8 cellular contexts compared by ENCODE assay signal in the genomic region with DNA sequence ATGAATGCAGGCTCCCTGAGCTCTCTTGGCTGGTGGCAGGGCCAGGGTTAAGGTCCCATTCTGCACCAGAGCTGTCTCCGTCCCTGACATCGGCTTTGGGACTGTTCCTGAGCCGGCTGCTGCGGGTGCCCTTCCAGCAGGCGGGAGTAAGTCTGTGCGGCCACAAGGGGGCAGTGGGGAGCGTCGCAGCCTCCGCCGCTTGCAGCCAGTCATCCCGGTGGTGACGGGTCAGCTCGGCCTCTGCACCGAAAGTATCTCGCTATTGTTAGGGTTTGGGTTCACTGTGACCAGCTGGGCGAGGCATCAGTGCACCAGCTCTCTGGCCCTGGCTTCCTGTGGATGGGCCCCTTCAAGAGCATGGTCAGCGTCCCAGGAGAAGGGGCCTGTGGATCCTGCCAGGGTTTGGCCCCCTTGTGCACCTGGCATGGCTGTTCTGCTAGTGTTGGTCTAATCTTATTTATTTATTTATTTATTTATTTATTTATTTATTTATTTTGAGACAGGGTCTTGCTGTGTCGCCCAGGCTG. TPM values are rescaled to one million over a fixed set of nuclear protein-coding genes. Genes with fewer than 3 reads are reported as not detected.
DNase-seq lines count a peak whose midpoint lies in the region; ATAC-seq lines count a peak whose summit lies in the region.

No MANE protein-coding gene starts in this region.

- no peaks in the 10 kb centered on the region for H3F3A ChIP-seq in GM23248 (ENCODE audit: insufficient read depth)

- in situ Hi-C loops in GM23248 (cut with MboI), result no loop called here

- peaks cover 6% of the 10 kb centered on the region for H3K36me3 Mint-ChIP-seq in activated CD8-positive, alpha-beta T cell treated with anti-CD3 and anti-CD28 coated beads, Interleukin-2, amount 10 ng/mL, durations not matched to agents 7 days and 5 days (ENCODE audit: low read depth)

- H3K4me3 Mint-ChIP-seq in activated CD8-positive, alpha-beta T cell treated with anti-CD3 and anti-CD28 coated beads, Interleukin-2, amount 10 ng/mL, durations not matched to agents 7 days and 5 days, result no peak overlapping the region

- peak overlapping the region; percentile 39; the same call in 1 of the 2 replicates for H3K4me3 ChIP-seq in GM23248

- H3K36me3 ChIP-seq in GM23248 (ENCODE audit: low read depth), result no peaks in the 10 kb centered on the region

- no peaks in the 10 kb centered on the region for H3K27me3 Mint-ChIP-seq in activated CD8-positive, alpha-beta T cell treated with anti-CD3 and anti-CD28 coated beads, Interleukin-2, amount 10 ng/mL, durations not matched to agents 7 days and 5 days (ENCODE audit: low read depth)

- H3K9me3 Mint-ChIP-seq in activated CD8-positive, alpha-beta T cell treated with anti-CD3 and anti-CD28 coated beads, Interleukin-2, amount 10 ng/mL, durations not matched to agents 7 days and 5 days (ENCODE audit: insufficient read depth), result no peaks in the 10 kb centered on the region

- H3K79me2 ChIP-seq in GM23248 (ENCODE audit: insufficient read depth), result no peaks in the 10 kb centered on the region

- H3K4me1 ChIP-seq in GM23248 (ENCODE audit: insufficient read depth), result no peaks in the 10 kb centered on the region; the same call in 1 of the 2 replicates

- H4K20me1 ChIP-seq in GM23248 (ENCODE audit: insufficient read depth), result no peaks in the 10 kb centered on the region

- no peak overlapping the region; the same call in 1 of the 2 replicates for H3K27ac ChIP-seq in GM23248

- H3K4me2 ChIP-seq in GM23248 (ENCODE audit: unreplicated experiment), result peak overlapping the region; percentile 74

- 9 to 10% methylated on average over 18 of the region's 18 CpGs for WGBS in GM23248 (ENCODE audit: low coverage in 1 of 2, low lambda C conversion rate in 2 of 2, missing lambda C conversion rate in 2 of 2), 2 experiments

- H3K9me2 ChIP-seq in GM23248 (ENCODE audit: insufficient read depth), result no peaks in the 10 kb centered on the region

- H3K27me3 ChIP-seq in GM23248 (replicated peaks; ENCODE audit: insufficient read depth), result no peaks in the 10 kb centered on the region

- H3K4me1 Mint-ChIP-seq in activated CD8-positive, alpha-beta T cell treated with anti-CD3 and anti-CD28 coated beads, Interleukin-2, amount 10 ng/mL, durations not matched to agents 7 days and 5 days (ENCODE audit: low read depth), result peaks cover 39% of the 10 kb centered on the region

- peak overlapping the region; percentile 69 for H3K27ac Mint-ChIP-seq in activated CD8-positive, alpha-beta T cell treated with anti-CD3 and anti-CD28 coated beads, Interleukin-2, amount 10 ng/mL, durations not matched to agents 7 days and 5 days

- no peaks in the 10 kb centered on the region for H3K9me3 ChIP-seq in GM23248 (ENCODE audit: low read depth)

- peak; percentile 79 for ATAC-seq in activated CD8-positive, alpha-beta T cell treated with anti-CD3 and anti-CD28 coated beads, Interleukin-2, amount 10 ng/mL, durations not matched to agents 7 days and 5 days

- H2AFZ ChIP-seq in GM23248, result peak overlapping the region; percentile 70

- POLR2A ChIA-PET in activated CD8-positive, alpha-beta T cell treated with anti-CD3 and anti-CD28 coated beads, Interleukin-2, amount 10 ng/mL, durations not matched to agents 7 days and 5 days (lab: Charles Lee), result interaction anchor here (1.5 kb wide), 1 partner anchor 32 kb away, joined by 3 read pairs; no protein-coding TSS in a partner anchor

- DNase-seq in CD1c-positive myeloid dendritic cell (ENCODE audit: extremely low spot score) (peak; percentile 83), GM23248 (peak; percentile 93), NCI-H510A treated with DMSO at 0.1 percent for 48 hours (lab: John Stamatoyannopoulos, UW) (peak; percentile 51), medulla oblongata (ENCODE audit: extremely low spot score) (peak; percentile 88), cortex of kidney (lab: John Stamatoyannopoulos, UW) (no peak)
- DNase-seq in activated CD8-positive, alpha-beta T cell treated with anti-CD3 and anti-CD28 coated beads, Interleukin-2, amount 10 ng/mL, durations not matched to agents 7 days and 5 days, result peak; percentile 77
- peak; percentile 52 for DNase-seq in effector CD8-positive, alpha-beta T cell (lab: John Stamatoyannopoulos, UW)
- DNase-seq in stimulated activated CD8-positive, alpha-beta memory T cell treated with anti-CD3 and anti-CD28 coated beads, Interleukin-12 subunit alpha, Interleukin-12 subunit beta, amount 100 ng/mL, for 24 hours (ENCODE audit: extremely low read depth), result peak; percentile 41

- CTCF ChIA-PET in activated CD8-positive, alpha-beta T cell treated with anti-CD3 and anti-CD28 coated beads, Interleukin-2, amount 10 ng/mL, durations not matched to agents 7 days and 5 days (lab: Charles Lee), result interaction anchor here (0.7 to 2.8 kb wide), 18 partner anchors 10 to 136 kb away, joined by 3 to 22 read pairs (median 4); partner anchors contain the start of genes GIPC1, NDUFB7, TECR and ZNF333

- H3K9ac ChIP-seq in GM23248, result 0 out of 2 replicates have a peak overlapping the region, but pooled peaks have one; percentile 22

RNA-seq across cellular contexts. Expression of gene NDUFB7, which starts 15.1 kb away (rescaled TPM):
- total RNA-seq in GM23248 (2014; rRNA removed; shearing (Covaris generic)), result 186 and 244 TPM in 2 replicates
- polyA plus RNA-seq in GM23248 (2016; fragmentation: Nextera tagmentation; extraction: Ambion mirVana), result 316 and 336 TPM in 2 replicates
- total RNA-seq in activated CD8-positive, alpha-beta T cell treated with anti-CD3 and anti-CD28 coated beads, Interleukin-2, amount 10 ng/mL, durations not matched to agents 7 days and 5 days, result 100 to 1,000 TPM; 133 to 142 TPM

RNA-seq across cellular contexts. Expression of gene CLEC17A, which starts 26.2 kb away (rescaled TPM):
- total RNA-seq in GM23248 (2014; rRNA removed; shearing (Covaris generic)), result not detected in 2 replicates
- polyA plus RNA-seq in GM23248 (2016; fragmentation: Nextera tagmentation; extraction: Ambion mirVana), result not detected in 2 replicates
- not detected for total RNA-seq in activated CD8-positive, alpha-beta T cell treated with anti-CD3 and anti-CD28 coated beads, Interleukin-2, amount 10 ng/mL, durations not matched to agents 7 days and 5 days

RNA-seq across cellular contexts. Expression of gene TECR, which starts 27.3 kb away (rescaled TPM):
- 38.8 and 40.1 TPM in 2 replicates for total RNA-seq in GM23248 (2014; rRNA removed; shearing (Covaris generic))
- polyA plus RNA-seq in GM23248 (2016; fragmentation: Nextera tagmentation; extraction: Ambion mirVana), result 129 and 132 TPM in 2 replicates
- 100 to 1,000 TPM; 153 to 163 TPM for total RNA-seq in activated CD8-positive, alpha-beta T cell treated with anti-CD3 and anti-CD28 coated beads, Interleukin-2, amount 10 ng/mL, durations not matched to agents 7 days and 5 days

RNA-seq across cellular contexts. Expression of gene DNAJB1, which starts 38.5 kb away (rescaled TPM):
- total RNA-seq in GM23248 (2014; rRNA removed; shearing (Covaris generic)), result 82.5 and 101 TPM in 2 replicates
- 124 and 127 TPM in 2 replicates for polyA plus RNA-seq in GM23248 (2016; fragmentation: Nextera tagmentation; extraction: Ambion mirVana)
- total RNA-seq in activated CD8-positive, alpha-beta T cell treated with anti-CD3 and anti-CD28 coated beads, Interleukin-2, amount 10 ng/mL, durations not matched to agents 7 days and 5 days, result 100 to 1,000 TPM; 110 to 112 TPM
